21 cellular contexts compared by ENCODE assay signal in genomic region chr3:20546636-20547035, GRCh38.
DNase-seq lines count a peak whose midpoint lies in the region; ATAC-seq, FAIRE-seq and TF ChIP-seq lines count a peak whose summit lies in the region.
"Had no signal": no experiment of that assay in that cellular context is flagged by ENCODE, and none has a peak within 500 bp of the region (broad histone marks: within the 10 kb centered on the region; RNA-seq: fewer than 3 reads in every experiment).

No MANE protein-coding gene starts in this region.

- H3K4me1 ChIP-seq in ACC112 (ENCODE audit: control insufficient read depth, insufficient read depth, low read length, unreplicated experiment) (peaks cover 6% of the 10 kb centered on the region), astrocyte (ENCODE audit: insufficient read depth, low read length) (no peaks in the 10 kb centered on the region), body of pancreas (no peaks in the 10 kb centered on the region)
- H3K4me1 ChIP-seq: BLaER1 treated with 17β-estradiol and CSF1 and Interleukin-3, amounts not matched to agents 10 nM and 100 nM had no signal

- H3K9ac ChIP-seq in astrocyte (ENCODE audit: low read length) = no peak overlapping the region
- H3K9ac ChIP-seq: BLaER1 treated with 17β-estradiol and CSF1 and Interleukin-3, amounts not matched to agents 10 nM and 100 nM had no signal

- no peaks in the 10 kb centered on the region for H3K27me3 Mint-ChIP-seq in astrocyte (ENCODE audit: low read depth, unreplicated experiment)

- no peaks in the 10 kb centered on the region for H3K9me3 Mint-ChIP-seq in astrocyte (ENCODE audit: unreplicated experiment)

- TF ChIP-seq CTCF in astrocyte (IDR thresholded peaks at IDR 0.05; ENCODE audit: insufficient read depth, low read depth, low read length) = no peak
- TF ChIP-seq CTCF in body of pancreas (IDR thresholded peaks at IDR 0.05) = no peak

- H3K4me1 Mint-ChIP-seq in astrocyte (ENCODE audit: low read depth, unreplicated experiment) = no peaks in the 10 kb centered on the region

- no peak overlapping the region for H3K4me3 Mint-ChIP-seq in astrocyte (ENCODE audit: unreplicated experiment)
- H3K4me3 Mint-ChIP-seq: CD8-positive, alpha-beta T cell had no signal

- FAIRE-seq in astrocyte (lab: Jason Lieb, UNC) = no peak
- FAIRE-seq: A204.1, HepG2 had no signal

- H3K4me3 ChIP-seq in ACC112 (ENCODE audit: low read depth, low read length) (no peak overlapping the region), astrocyte (ENCODE audit: insufficient read depth, low read depth, low read length) (no peak overlapping the region), body of pancreas (no peak overlapping the region)
- H3K4me3 ChIP-seq: BLaER1 treated with 17β-estradiol and CSF1 and Interleukin-3, amounts not matched to agents 10 nM and 100 nM had no signal

- 56 to 69% methylated on average over 3 of the region's 3 CpGs for WGBS in body of pancreas, 2 donors

- H2AFZ ChIP-seq in ACC112 (ENCODE audit: low read length, unreplicated experiment) (peak overlapping the region; percentile 47), astrocyte (ENCODE audit: low read depth, low read length) (no peak overlapping the region)

- H3K36me3 ChIP-seq in ACC112 (ENCODE audit: insufficient read depth, low read length) = no peaks in the 10 kb centered on the region
- H3K36me3 ChIP-seq in astrocyte (ENCODE audit: insufficient read depth, low read length) = no peaks in the 10 kb centered on the region
- no peaks in the 10 kb centered on the region for H3K36me3 ChIP-seq in body of pancreas (replicated peaks in 1 of 2; ENCODE audit: insufficient read depth in 1 of 2, low read depth in 2 of 2)
- H3K36me3 ChIP-seq: BLaER1 treated with 17β-estradiol and CSF1 and Interleukin-3, amounts not matched to agents 10 nM and 100 nM had no signal

- no peaks in the 10 kb centered on the region for H3K9me3 ChIP-seq in astrocyte (ENCODE audit: insufficient read depth, low read depth, low read length)
- H3K9me3 ChIP-seq in body of pancreas = no peaks in the 10 kb centered on the region

- no peak overlapping the region for H3K4me2 ChIP-seq in astrocyte (ENCODE audit: low read length)
- H3K4me2 ChIP-seq: BLaER1 treated with 17β-estradiol and CSF1 and Interleukin-3, amounts not matched to agents 10 nM and 100 nM had no signal

- peaks cover 2% of the 10 kb centered on the region for H3K36me3 Mint-ChIP-seq in astrocyte (ENCODE audit: low read depth, unreplicated experiment)
- H3K36me3 Mint-ChIP-seq: CD8-positive, alpha-beta T cell had no signal

- H3K27ac ChIP-seq in ACC112 (ENCODE audit: low read depth, low read length) (no peak overlapping the region; the same call in 1 of the 2 replicates), astrocyte (ENCODE audit: low read depth, low read length) (no peak overlapping the region), body of pancreas (no peak overlapping the region)
- H3K27ac ChIP-seq: BLaER1 treated with 17β-estradiol and CSF1 and Interleukin-3, amounts not matched to agents 10 nM and 100 nM had no signal

- no peak for TF ChIP-seq POLR2A in body of pancreas (IDR thresholded peaks at IDR 0.05)

- H3K27ac Mint-ChIP-seq in astrocyte (ENCODE audit: unreplicated experiment) = no peak overlapping the region
- H3K27ac Mint-ChIP-seq: CD8-positive, alpha-beta T cell had no signal

- H3K27me3 ChIP-seq in ACC112 (ENCODE audit: insufficient read depth, low read length) (no peaks in the 10 kb centered on the region), astrocyte (ENCODE audit: insufficient read depth, low read length) (no peaks in the 10 kb centered on the region), body of pancreas (no peaks in the 10 kb centered on the region)
- H3K27me3 ChIP-seq: BLaER1 treated with 17β-estradiol and CSF1 and Interleukin-3, amounts not matched to agents 10 nM and 100 nM had no signal

- DNase-seq in GM04503 (ENCODE audit: low read depth) (peak; percentile 9), astrocyte (ENCODE audit: low read depth) (peak; percentile 20), iris pigment epithelial cell (ENCODE audit: low read depth) (peak; percentile 0), body of pancreas (no peak), cerebellum (ENCODE audit: low spot score) (no peak)
- DNase-seq: Calu3; CD8-positive, alpha-beta T cell; GOT3; KBM-7; NCI-H1105 treated with DMSO at 0.1 percent for 48 hours; NCI-H1694; NCI-H226; OCI-M1; SHP77 had no signal

- intact Hi-C loops in body of pancreas (cut with DNase I) = no loop called here

- H3K79me2 ChIP-seq in ACC112 (ENCODE audit: control insufficient read depth, insufficient read depth, low read length, unreplicated experiment) = no peaks in the 10 kb centered on the region
- H3K79me2 ChIP-seq in astrocyte (ENCODE audit: insufficient read depth, low read length) = no peaks in the 10 kb centered on the region

- ATAC-seq in GM19397 (IDR thresholded peaks at IDR 0.05; ENCODE audit: unreplicated experiment) (no peak), body of pancreas (no peak), GM19452 (IDR thresholded peaks at IDR 0.05; ENCODE audit: unreplicated experiment) (no peak)
- ATAC-seq: CD8-positive, alpha-beta T cell; HCT116; HepG2 had no signal

- H4K20me1 ChIP-seq in astrocyte (ENCODE audit: insufficient read depth, low read length) = no peaks in the 10 kb centered on the region
- H4K20me1 ChIP-seq: BLaER1 treated with 17β-estradiol and CSF1 and Interleukin-3, amounts not matched to agents 10 nM and 100 nM had no signal

Comparison
In these comparisons a context has a peak if more than half of its experiments do, and no peak if none do; other contexts are left out.
1. DNase-seq: peak in GM04503 (single experiment), astrocyte (single experiment) and iris pigment epithelial cell (single experiment); none in body of pancreas (0 of 4) and cerebellum (single experiment).